ENCODE assay signal across 15 cellular contexts in genomic region chr2:203623104-203623503, GRCh38.
DNase-seq lines count a peak whose midpoint lies in the region; ATAC-seq, FAIRE-seq and TF ChIP-seq lines count a peak whose summit lies in the region.
"Had no signal": no experiment of that assay in that cellular context is flagged by ENCODE, and none has a peak within 500 bp of the region (broad histone marks: within the 10 kb centered on the region; RNA-seq: fewer than 3 reads in every experiment).

No MANE protein-coding gene starts in this region.

- H3K4me2 ChIP-seq in keratinocyte (ENCODE audit: control insufficient read depth, extremely low read depth, insufficient read depth, low read depth, low read length) = no peak overlapping the region
- H3K4me2 ChIP-seq in HepG2 (ENCODE audit: low read depth, low read length) = no peak overlapping the region

- H3K4me3 ChIP-seq in AG04450 (ENCODE audit: low read depth, low read length) (no peak overlapping the region), keratinocyte (ENCODE audit: control insufficient read depth in 2 of 3, extremely low read depth in 1 of 3, insufficient read depth in 2 of 3, low read depth in 1 of 3, low read length in 3 of 3) (no peak overlapping the region), HepG2 (replicated peaks in 1 of 3; ENCODE audit: insufficient read depth in 1 of 3, low read depth in 2 of 3, low read length in 3 of 3) (no peak overlapping the region), body of pancreas (no peak overlapping the region)
- H3K4me3 ChIP-seq: heart right ventricle had no signal

- peak overlapping the region; percentile 71 for H3K27ac ChIP-seq in AG04450 (ENCODE audit: low read depth, low read length)
- H3K27ac ChIP-seq in keratinocyte (ENCODE audit: control insufficient read depth, insufficient read depth, low read length) = no peak overlapping the region
- no peak overlapping the region for H3K27ac ChIP-seq in HepG2 (ENCODE audit: extremely low read length, insufficient read depth, low read length)
- no peak overlapping the region for H3K27ac ChIP-seq in body of pancreas

- DNase-seq in AG04450 (ENCODE audit: low read depth, low spot score) (peak; percentile 86), HT1080 (ENCODE audit: low read depth) (peak; percentile 90), amniotic stem cell (lab: John Stamatoyannopoulos, UW) (peak; percentile 85), keratinocyte (ENCODE audit: low read depth, low spot score) (no peak), HepG2 (ENCODE audit: low spot score) (no peak), body of pancreas (no peak)
- DNase-seq: activated CD4-positive, alpha-beta T cell treated with anti-CD3 and anti-CD28 coated beads, Interleukin-2, amount 50 U/mL, for 48 hours; amygdala; heart right ventricle; natural killer cell; NCI-H146; SHP77 treated with DMSO at 0.1 percent for 48 hours had no signal

- peak; percentile 13 for FAIRE-seq in keratinocyte (lab: Jason Lieb, UNC)
- FAIRE-seq in HepG2 (lab: Jason Lieb, UNC) = no peak
- FAIRE-seq: GM18507 had no signal

- intact Hi-C loops in HepG2 (cut with micrococcal nuclease; ENCODE audit: unreplicated experiment) (no loop called here), body of pancreas (cut with DNase I) (no loop called here)

- no peak for TF ChIP-seq RAD21 in HepG2 (CRISPR knock-in tag; IDR thresholded peaks at IDR 0.05)

- TF ChIP-seq CTCF in AG04450 (IDR thresholded peaks at IDR 0.05; ENCODE audit: low read depth, low read length) = no peak
- no peak for TF ChIP-seq CTCF in keratinocyte (optimal IDR thresholded peaks at IDR 0.05 in 1 of 3, IDR thresholded peaks at IDR 0.05 in 1 of 3, conservative IDR thresholded peaks at IDR 0.05 in 1 of 3; ENCODE audit: extremely low read depth in 1 of 3, insufficient read depth in 2 of 3, low read length in 3 of 3)
- TF ChIP-seq CTCF in HepG2 (CRISPR knock-in tag; IDR thresholded peaks at IDR 0.05) = no peak
- TF ChIP-seq CTCF in body of pancreas (IDR thresholded peaks at IDR 0.05) = no peak

- 93% methylated on average over 4 of the region's 4 CpGs for WGBS in HepG2 (ENCODE audit: low lambda C conversion rate)
- 89 to 97% methylated on average over 4 of the region's 4 CpGs for WGBS in body of pancreas, 2 donors

- CTCF ChIA-PET in AG04450 (lab: Charles Lee) (interaction anchor here (0.7 kb wide), 1 partner anchor 117 kb away, joined by 4 read pairs; no protein-coding TSS in a partner anchor), HepG2 (lab: Yijun Ruan, JAX; ENCODE audit: low intra/inter-chr PET ratio, low total read pairs) (no interaction called here)

- dilution Hi-C loops in keratinocyte (cut with MboI; ENCODE audit: extremely low pct_ligation_motif_present, low sequenced_read_pairs) = no loop called here

- in situ Hi-C loops in HepG2 (cut with HindIII; ENCODE audit: extremely low pct_ligation_motif_present, low pct_unique_long_range_greater_than_20kb) = no loop called here

- H3K9me3 ChIP-seq in AG04450 (ENCODE audit: control insufficient read depth, insufficient read depth, low read length) = peaks cover 3% of the 10 kb centered on the region; the same call in 1 of the 2 replicates
- no peaks in the 10 kb centered on the region for H3K9me3 ChIP-seq in keratinocyte (ENCODE audit: control insufficient read depth, low read depth, low read length)
- H3K9me3 ChIP-seq in HepG2 (ENCODE audit: low read length) = no peaks in the 10 kb centered on the region
- no peaks in the 10 kb centered on the region for H3K9me3 ChIP-seq in body of pancreas

- H4K20me1 ChIP-seq in keratinocyte (ENCODE audit: control insufficient read depth, extremely low read depth, insufficient read depth, low read length) = no peaks in the 10 kb centered on the region
- H4K20me1 ChIP-seq in HepG2 (ENCODE audit: insufficient read depth, low read length) = no peaks in the 10 kb centered on the region

- no peak for ATAC-seq in GM18868 (IDR thresholded peaks at IDR 0.05; ENCODE audit: unreplicated experiment)
- no peak for ATAC-seq in HG02981 (IDR thresholded peaks at IDR 0.05; ENCODE audit: unreplicated experiment)
- ATAC-seq in HepG2 = no peak
- no peak for ATAC-seq in body of pancreas

- POLR2A ChIA-PET in AG04450 (lab: Yijun Ruan, JAX) = interaction anchor here (0.7 kb wide), 1 partner anchor 294 kb away, joined by 6 read pairs; no protein-coding TSS in a partner anchor
- POLR2A ChIA-PET in HepG2 (lab: Yijun Ruan, JAX) = no interaction called here

- TF ChIP-seq POLR2A in HepG2 (IDR thresholded peaks at IDR 0.05; ENCODE audit: insufficient read depth in 1 of 2, low read depth in 2 of 2, low read length in 2 of 2) (no peak), body of pancreas (IDR thresholded peaks at IDR 0.05) (no peak)

- no TSS peak for BruUV-seq in HepG2 (replicated peaks; lab: Mats Ljungman, UMichigan)

- no peaks in the 10 kb centered on the region for H3K36me3 ChIP-seq in keratinocyte (ENCODE audit: control insufficient read depth in 2 of 2, extremely low read depth in 1 of 2, insufficient read depth in 2 of 2, low read length in 2 of 2)
- no peaks in the 10 kb centered on the region for H3K36me3 ChIP-seq in HepG2 (replicated peaks in 1 of 2; ENCODE audit: control insufficient read depth in 1 of 2, insufficient read depth in 2 of 2, low read length in 2 of 2)
- no peaks in the 10 kb centered on the region for H3K36me3 ChIP-seq in body of pancreas (replicated peaks in 1 of 2; ENCODE audit: insufficient read depth in 1 of 2, low read depth in 2 of 2)
- H3K36me3 ChIP-seq: heart right ventricle had no signal

- H3K9ac ChIP-seq in keratinocyte (ENCODE audit: control insufficient read depth, extremely low read depth, insufficient read depth, low read length) (no peak overlapping the region), HepG2 (ENCODE audit: insufficient read depth, low read depth, low read length) (no peak overlapping the region)

- H2AFZ ChIP-seq in keratinocyte (ENCODE audit: control insufficient read depth, low read length) = no peak overlapping the region
- H2AFZ ChIP-seq in HepG2 (ENCODE audit: low read length) = no peak overlapping the region

- H3K9me1 ChIP-seq in keratinocyte (ENCODE audit: control insufficient read depth, extremely low read depth, insufficient read depth, low read length) = no peaks in the 10 kb centered on the region

- H3K4me1 ChIP-seq in keratinocyte (ENCODE audit: control insufficient read depth, extremely low read depth, insufficient read depth, low read length) (no peaks in the 10 kb centered on the region), HepG2 (ENCODE audit: insufficient read depth, low read length) (peaks cover 30% of the 10 kb centered on the region), body of pancreas (peaks cover 3% of the 10 kb centered on the region)

- TF ChIP-seq EP300 in HepG2 (IDR thresholded peaks at IDR 0.05; ENCODE audit: low read depth in 2 of 2, low read length in 2 of 2) = no peak
- TF ChIP-seq EP300 in HepG2 (CRISPR knock-in tag; IDR thresholded peaks at IDR 0.05; ENCODE audit: borderline replicate concordance) = no peak

- H3K27me3 ChIP-seq in AG04450 (ENCODE audit: control insufficient read depth, insufficient read depth, low read length) (no peaks in the 10 kb centered on the region), keratinocyte (ENCODE audit: control insufficient read depth, extremely low read depth, insufficient read depth, low read length) (no peaks in the 10 kb centered on the region), HepG2 (ENCODE audit: control insufficient read depth in 1 of 2, insufficient read depth in 2 of 2, low read length in 2 of 2) (no peaks in the 10 kb centered on the region), body of pancreas (no peaks in the 10 kb centered on the region)
- H3K27me3 ChIP-seq: heart right ventricle had no signal

- H3K79me2 ChIP-seq in keratinocyte (ENCODE audit: control insufficient read depth, insufficient read depth, low read length) (no peaks in the 10 kb centered on the region), HepG2 (ENCODE audit: insufficient read depth, low read length) (no peaks in the 10 kb centered on the region)

TF ChIP-seq in HepG2, 621 proteins besides CTCF, POLR2A, EP300 and RAD21 (continues in another document):
- TF ChIP-seq ZNF383 (CRISPR knock-in tag; IDR thresholded peaks at IDR 0.05; ENCODE audit: borderline replicate concordance) = no peak
- TF ChIP-seq RNF219 (CRISPR knock-in tag; IDR thresholded peaks at IDR 0.05) = no peak
- no peak for TF ChIP-seq ZFP41 (CRISPR knock-in tag; IDR thresholded peaks at IDR 0.05; ENCODE audit: borderline replicate concordance)
- no peak for TF ChIP-seq IRF9 (CRISPR knock-in tag; IDR thresholded peaks at IDR 0.05; ENCODE audit: borderline replicate concordance)
- TF ChIP-seq MEIS1 (CRISPR knock-in tag; IDR thresholded peaks at IDR 0.05; ENCODE audit: borderline replicate concordance) = no peak
- TF ChIP-seq MXD3 (CRISPR knock-in tag; IDR thresholded peaks at IDR 0.05) = no peak

Comparison
In these comparisons a context has a peak if more than half of its experiments do, and no peak if none do; other contexts are left out.
1. DNase-seq: peak in AG04450 (single experiment), HT1080 (single experiment) and amniotic stem cell (single experiment); none in keratinocyte (single experiment), HepG2 (single experiment) and body of pancreas (0 of 4).